ENCODE assay signal across 11 cellular contexts in genomic region chr6:117496383-117496990, GRCh38. TPM values are rescaled to one million over a fixed set of nuclear protein-coding genes. Genes with fewer than 3 reads are reported as not detected.
DNase-seq lines count a peak whose midpoint lies in the region; ATAC-seq and TF ChIP-seq lines count a peak whose summit lies in the region.
"Had no signal": no experiment of that assay in that cellular context is flagged by ENCODE, and none has a peak within 500 bp of the region (broad histone marks: within the 10 kb centered on the region; RNA-seq: fewer than 3 reads in every experiment).

No MANE protein-coding gene starts in this region.

- no peak overlapping the region for H3K4me2 ChIP-seq in Karpas-422 (ENCODE audit: low read depth, low read length, poor library complexity, severe bottlenecking)

- H3K27ac ChIP-seq in RWPE2 (ENCODE audit: poor library complexity, severe bottlenecking): peak overlapping the region; percentile 95
- H3K27ac ChIP-seq in lower lobe of right lung: peak overlapping the region; percentile 26
- H3K27ac ChIP-seq in Karpas-422 (ENCODE audit: low read length): no peak overlapping the region
- H3K27ac ChIP-seq: cardiac muscle cell had no signal

- H3K9ac ChIP-seq in Karpas-422 (ENCODE audit: low read length): no peak overlapping the region

- H3K9me3 Mint-ChIP-seq in activated CD8-positive, alpha-beta T cell treated with anti-CD3 and anti-CD28 coated beads, Interleukin-2, amount 10 ng/mL, durations not matched to agents 7 days and 5 days (ENCODE audit: insufficient read depth): no peaks in the 10 kb centered on the region

- CTCF ChIA-PET in activated CD8-positive, alpha-beta T cell treated with anti-CD3 and anti-CD28 coated beads, Interleukin-2, amount 10 ng/mL, durations not matched to agents 7 days and 5 days (lab: Charles Lee): interaction anchor here (0.7 to 1.3 kb wide), 3 partner anchors 13 to 107 kb away, joined by 3 read pairs; no protein-coding TSS in a partner anchor

- no peaks in the 10 kb centered on the region for H3K9me2 ChIP-seq in Karpas-422 (replicated peaks; ENCODE audit: insufficient read depth, low read length)

- POLR2A ChIA-PET in activated CD8-positive, alpha-beta T cell treated with anti-CD3 and anti-CD28 coated beads, Interleukin-2, amount 10 ng/mL, durations not matched to agents 7 days and 5 days (lab: Charles Lee): interaction anchor here (0.7 kb wide), 1 partner anchor 12 kb away, joined by 3 read pairs; no protein-coding TSS in a partner anchor

- no peak for TF ChIP-seq CTCF in RWPE2 (IDR thresholded peaks at IDR 0.05; ENCODE audit: poor library complexity, severe bottlenecking)
- no peak for TF ChIP-seq CTCF in lower lobe of right lung (IDR thresholded peaks at IDR 0.05)

- H3K9me3 ChIP-seq in RWPE2 (ENCODE audit: severe bottlenecking): no peaks in the 10 kb centered on the region
- no peaks in the 10 kb centered on the region for H3K9me3 ChIP-seq in lower lobe of right lung
- no peaks in the 10 kb centered on the region for H3K9me3 ChIP-seq in Karpas-422 (ENCODE audit: low read length)

- intact Hi-C loops in lower lobe of right lung (cut with DNase I): no loop called here

- peak; percentile 53 for ATAC-seq in GM18502 (IDR thresholded peaks at IDR 0.05; ENCODE audit: poor library complexity, unreplicated experiment)
- ATAC-seq in GM21786 (IDR thresholded peaks at IDR 0.05; ENCODE audit: unreplicated experiment): peak; percentile 42
- ATAC-seq in RWPE2 (ENCODE audit: low read depth): peak; percentile 57
- no peak for ATAC-seq in lower lobe of right lung
- ATAC-seq in activated CD8-positive, alpha-beta T cell treated with anti-CD3 and anti-CD28 coated beads, Interleukin-2, amount 10 ng/mL, durations not matched to agents 7 days and 5 days: no peak

- H3K4me1 ChIP-seq in RWPE2 (ENCODE audit: insufficient read depth, poor library complexity, severe bottlenecking) (peaks cover 77% of the 10 kb centered on the region), lower lobe of right lung (peaks cover 61% of the 10 kb centered on the region), Karpas-422 (ENCODE audit: low read length) (no peaks in the 10 kb centered on the region)

- H2AFZ ChIP-seq in Karpas-422 (ENCODE audit: low read length): no peak overlapping the region

- H4K20me1 ChIP-seq in Karpas-422 (ENCODE audit: insufficient read depth, low read depth, low read length): no peaks in the 10 kb centered on the region

- H3K36me3 ChIP-seq in RWPE2 (ENCODE audit: low read depth) (peaks cover 28% of the 10 kb centered on the region), lower lobe of right lung (no peaks in the 10 kb centered on the region), Karpas-422 (ENCODE audit: insufficient read depth, low read length) (no peaks in the 10 kb centered on the region)
- H3K36me3 ChIP-seq: cardiac muscle cell had no signal

- no peak overlapping the region for H3K27ac Mint-ChIP-seq in activated CD8-positive, alpha-beta T cell treated with anti-CD3 and anti-CD28 coated beads, Interleukin-2, amount 10 ng/mL, durations not matched to agents 7 days and 5 days

- H3K27me3 ChIP-seq in RWPE2 (ENCODE audit: insufficient read depth, poor library complexity, severe bottlenecking) (no peaks in the 10 kb centered on the region), lower lobe of right lung (ENCODE audit: low read depth) (no peaks in the 10 kb centered on the region), Karpas-422 (ENCODE audit: low read length) (no peaks in the 10 kb centered on the region)
- H3K27me3 ChIP-seq: cardiac muscle cell had no signal

- DNase-seq in RWPE2 (ENCODE audit: low spot score): no peak
- no peak for DNase-seq in lower lobe of right lung
- no peak for DNase-seq in NCI-H82 treated with DMSO at 0.1 percent for 48 hours (lab: John Stamatoyannopoulos, UW; ENCODE audit: unreplicated experiment)
- no peak for DNase-seq in GOT3 (lab: John Stamatoyannopoulos, UW)
- no peak for DNase-seq in Karpas-422
- no peak for DNase-seq in activated CD8-positive, alpha-beta T cell treated with anti-CD3 and anti-CD28 coated beads, Interleukin-2, amount 10 ng/mL, durations not matched to agents 7 days and 5 days
- DNase-seq: NCI-H510A; stimulated activated CD4-positive, alpha-beta T cell treated with anti-CD3 and anti-CD28 coated beads, Interleukin-15, amount 100 ng/mL, for 24 hours had no signal

- no peaks in the 10 kb centered on the region for H3K36me3 Mint-ChIP-seq in activated CD8-positive, alpha-beta T cell treated with anti-CD3 and anti-CD28 coated beads, Interleukin-2, amount 10 ng/mL, durations not matched to agents 7 days and 5 days (ENCODE audit: low read depth)

- H3K4me1 Mint-ChIP-seq in activated CD8-positive, alpha-beta T cell treated with anti-CD3 and anti-CD28 coated beads, Interleukin-2, amount 10 ng/mL, durations not matched to agents 7 days and 5 days (ENCODE audit: low read depth): peaks cover 21% of the 10 kb centered on the region

- no peak overlapping the region for H3K4me3 Mint-ChIP-seq in activated CD8-positive, alpha-beta T cell treated with anti-CD3 and anti-CD28 coated beads, Interleukin-2, amount 10 ng/mL, durations not matched to agents 7 days and 5 days

- H3K4me3 ChIP-seq in RWPE2 (ENCODE audit: severe bottlenecking) (no peak overlapping the region), lower lobe of right lung (peak overlapping the region; percentile 0), Karpas-422 (ENCODE audit: low read length) (no peak overlapping the region)
- H3K4me3 ChIP-seq: cardiac muscle cell had no signal

- H3K27me3 Mint-ChIP-seq in activated CD8-positive, alpha-beta T cell treated with anti-CD3 and anti-CD28 coated beads, Interleukin-2, amount 10 ng/mL, durations not matched to agents 7 days and 5 days (ENCODE audit: low read depth): no peaks in the 10 kb centered on the region

- no peaks in the 10 kb centered on the region for H3K79me2 ChIP-seq in Karpas-422 (ENCODE audit: low read length)

RNA-seq across cellular contexts. Expression of gene DCBLD1, which starts 14.0 kb away (rescaled TPM):
- total RNA-seq in lower lobe of right lung: 18.3 TPM
- not detected in 2 replicates for total RNA-seq in Karpas-422 (2014; rRNA removed; shearing (Covaris generic); ENCODE audit: low replicate concordance)
- total RNA-seq in activated CD8-positive, alpha-beta T cell treated with anti-CD3 and anti-CD28 coated beads, Interleukin-2, amount 10 ng/mL, durations not matched to agents 7 days and 5 days: 1 to 10 TPM; 2.5 to 4.3 TPM

Comparison
In these comparisons a context has a peak if more than half of its experiments do, and no peak if none do; other contexts are left out.
1. ATAC-seq: peak in GM18502 (single experiment), GM21786 (single experiment) and RWPE2 (single experiment); none in lower lobe of right lung (0 of 2) and activated CD8-positive, alpha-beta T cell treated with anti-CD3 and anti-CD28 coated beads, Interleukin-2, amount 10 ng/mL, durations not matched to agents 7 days and 5 days (single experiment).